8 cellular contexts compared by ENCODE assay signal in genomic region chr11:103028304-103029020, GRCh38.
DNase-seq lines count a peak whose midpoint lies in the region; ATAC-seq, FAIRE-seq and TF ChIP-seq lines count a peak whose summit lies in the region.
"Not testable (repeated sequence)": the region's sequence is repeated elsewhere in the genome, so short reads cannot be mapped to it uniquely, and the experiment has no call there.

No MANE protein-coding gene starts in this region.

- not testable (repeated sequence) for H3K9me3 ChIP-seq in endothelial cell of umbilical vein (replicated peaks; ENCODE audit: control insufficient read depth, insufficient read depth, low read length)

- BruUV-seq in endothelial cell of umbilical vein (replicated peaks; lab: Mats Ljungman, UMichigan): not testable (repeated sequence)

- H3K27ac Mint-ChIP-seq in activated CD8-positive, alpha-beta T cell treated with anti-CD3 and anti-CD28 coated beads for 36 hours: peak overlapping the region; percentile 75

- ATAC-seq in GM18909 (IDR thresholded peaks at IDR 0.05; ENCODE audit: poor library complexity, unreplicated experiment): peak; percentile 92
- peak; percentile 85 for ATAC-seq in GM21367 (IDR thresholded peaks at IDR 0.05; ENCODE audit: unreplicated experiment)
- peak; percentile 95 for ATAC-seq in HG02642 (IDR thresholded peaks at IDR 0.05; ENCODE audit: poor library complexity, unreplicated experiment)
- ATAC-seq in HG03095 (IDR thresholded peaks at IDR 0.05; ENCODE audit: unreplicated experiment): peak; percentile 96
- peak; percentile 93 for ATAC-seq in HG03558 (IDR thresholded peaks at IDR 0.05; ENCODE audit: extremely low read depth, unreplicated experiment)
- peak; percentile 95 for ATAC-seq in activated CD8-positive, alpha-beta T cell treated with anti-CD3 and anti-CD28 coated beads for 36 hours

- not testable (repeated sequence) for TF ChIP-seq CTCF in activated CD8-positive, alpha-beta T cell treated with anti-CD3 and anti-CD28 coated beads for 36 hours (IDR thresholded peaks at IDR 0.05); endothelial cell of umbilical vein (IDR thresholded peaks at IDR 0.05; ENCODE audit: extremely low read depth in 1 of 2, insufficient read depth in 1 of 2, low read depth in 1 of 2, low read length in 2 of 2)

- H3K27ac ChIP-seq in endothelial cell of umbilical vein (ENCODE audit: insufficient read depth, low read depth, low read length): not testable (repeated sequence)

- CTCF ChIA-PET in activated CD8-positive, alpha-beta T cell treated with anti-CD3 and anti-CD28 coated beads for 36 hours (lab: Charles Lee): interaction anchor here (0.9 to 1.2 kb wide), 2 partner anchors 26 to 79 kb away, joined by 3 read pairs; no protein-coding TSS in a partner anchor
- CTCF ChIA-PET in endothelial cell of umbilical vein (lab: Charles Lee): interaction anchor here (1.2 to 1.6 kb wide), 3 partner anchors 13 to 51 kb away, joined by 3 read pairs; no protein-coding TSS in a partner anchor

- not testable (repeated sequence) for DNase-seq in GM12891 (ENCODE audit: insufficient read length, low spot score); endothelial cell of umbilical vein (ENCODE audit: low read depth, low spot score)
- DNase-seq in activated CD8-positive, alpha-beta T cell treated with anti-CD3 and anti-CD28 coated beads for 36 hours: peak; percentile 55

- not testable (repeated sequence) for H3K36me3 ChIP-seq in endothelial cell of umbilical vein (ENCODE audit: control insufficient read depth in 2 of 2, extremely low read depth in 1 of 2, insufficient read depth in 2 of 2, low read length in 2 of 2)

- POLR2A ChIA-PET in activated CD8-positive, alpha-beta T cell treated with anti-CD3 and anti-CD28 coated beads for 36 hours (lab: Charles Lee); endothelial cell of umbilical vein (lab: Charles Lee): not testable (repeated sequence)

- dilution Hi-C loops in endothelial cell of umbilical vein (cut with MboI; ENCODE audit: extremely low pct_ligation_motif_present, low sequenced_read_pairs): not testable (repeated sequence)

- peak overlapping the region; percentile 51 for H2AFZ ChIP-seq in endothelial cell of umbilical vein (ENCODE audit: low read depth, low read length)

- not testable (repeated sequence) for H3K9me3 Mint-ChIP-seq in activated CD8-positive, alpha-beta T cell treated with anti-CD3 and anti-CD28 coated beads for 36 hours

- H3K79me2 ChIP-seq in endothelial cell of umbilical vein (ENCODE audit: control insufficient read depth, insufficient read depth, low read length): not testable (repeated sequence)

- H3K36me3 Mint-ChIP-seq in activated CD8-positive, alpha-beta T cell treated with anti-CD3 and anti-CD28 coated beads for 36 hours (ENCODE audit: low read depth): not testable (repeated sequence)

- intact Hi-C loops in activated CD8-positive, alpha-beta T cell treated with anti-CD3 and anti-CD28 coated beads for 36 hours (cut with micrococcal nuclease); endothelial cell of umbilical vein (cut with micrococcal nuclease): not testable (repeated sequence)

- peaks cover 26% of the 10 kb centered on the region for H3K4me1 Mint-ChIP-seq in activated CD8-positive, alpha-beta T cell treated with anti-CD3 and anti-CD28 coated beads for 36 hours (ENCODE audit: low read depth)

- not testable (repeated sequence) for H3K27me3 Mint-ChIP-seq in activated CD8-positive, alpha-beta T cell treated with anti-CD3 and anti-CD28 coated beads for 36 hours

- FAIRE-seq in GM12891 (lab: Jason Lieb, UNC): peak; percentile 81
- not testable (repeated sequence) for FAIRE-seq in endothelial cell of umbilical vein (lab: Jason Lieb, UNC)

- H3K27me3 ChIP-seq in endothelial cell of umbilical vein (ENCODE audit: control insufficient read depth in 2 of 2, insufficient read depth in 2 of 2, low read length in 2 of 2): not testable (repeated sequence)

- H4K20me1 ChIP-seq in endothelial cell of umbilical vein (replicated peaks; ENCODE audit: control insufficient read depth, extremely low read depth, insufficient read depth, low read length): not testable (repeated sequence)

- not testable (repeated sequence) for H3K9ac ChIP-seq in endothelial cell of umbilical vein (replicated peaks; ENCODE audit: extremely low read depth, insufficient read depth, low read length)

- H3K4me3 ChIP-seq in endothelial cell of umbilical vein (replicated peaks in 1 of 3; ENCODE audit: insufficient read depth in 1 of 3, low read depth in 1 of 3, low read length in 3 of 3): not testable (repeated sequence)

- not testable (repeated sequence) for H3K4me2 ChIP-seq in endothelial cell of umbilical vein (ENCODE audit: insufficient read depth, low read length)

- H3K4me3 Mint-ChIP-seq in activated CD8-positive, alpha-beta T cell treated with anti-CD3 and anti-CD28 coated beads for 36 hours: not testable (repeated sequence)

- H3K4me1 ChIP-seq in endothelial cell of umbilical vein (ENCODE audit: control insufficient read depth, extremely low read depth, insufficient read depth, low read length): not testable (repeated sequence)

- not testable (repeated sequence) for H3K9me1 ChIP-seq in endothelial cell of umbilical vein (replicated peaks; ENCODE audit: control insufficient read depth, extremely low read depth, insufficient read depth, low read length)

- not testable (repeated sequence) for TF ChIP-seq POLR2A in GM12891 (IDR thresholded peaks at IDR 0.05; ENCODE audit: low read depth, low read length); endothelial cell of umbilical vein (IDR thresholded peaks at IDR 0.05; ENCODE audit: low read depth, low read length)

TF ChIP-seq in GM12891, 5 proteins besides CTCF, POLR2A, EP300 and RAD21:
- TF ChIP-seq SPI1 (IDR thresholded peaks at IDR 0.05; ENCODE audit: low read depth, low read length): peak; percentile 35; the same call in 1 of the 2 replicates
